9 cellular contexts compared by ENCODE assay signal in the genomic region with DNA sequence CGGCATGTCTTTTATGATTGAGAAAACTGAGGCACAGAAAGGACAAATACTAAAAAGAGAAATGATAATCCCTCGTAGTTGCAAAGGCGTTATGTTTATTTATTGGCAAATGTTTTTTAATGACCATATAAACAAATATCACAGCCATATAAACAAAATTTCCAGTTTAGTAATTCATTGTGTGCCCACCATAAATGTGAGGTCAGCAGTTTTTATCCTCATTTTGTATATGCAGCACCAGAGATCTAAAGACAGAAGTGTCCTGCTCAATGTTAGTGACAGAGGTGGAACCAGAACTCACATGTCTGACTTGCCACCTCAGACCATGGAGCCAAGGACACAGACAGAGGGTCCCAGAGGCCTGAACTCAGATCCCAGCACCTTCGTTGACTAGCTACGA. TPM values are rescaled to one million over a fixed set of nuclear protein-coding genes. Genes with fewer than 3 reads are reported as not detected.
"Had no signal": no experiment of that assay in that cellular context is flagged by ENCODE, and none has a peak within 500 bp of the region (broad histone marks: within the 10 kb centered on the region; RNA-seq: fewer than 3 reads in every experiment).

No MANE protein-coding gene starts in this region.

- H2AFZ ChIP-seq: GM23338 had no signal

- FAIRE-seq: H1, HTR-8/SVneo had no signal

- H3K4me2 ChIP-seq: GM23338, KMS-11 had no signal

- H3K9ac ChIP-seq: KMS-11 had no signal

- ATAC-seq: GM23338 had no signal

- DNase-seq: H9, HCEC 1CT, Karpas-422, KBM-7 had no signal

- H3K4me3 ChIP-seq: GM23338 had no signal

- H3K27ac ChIP-seq: KMS-11 had no signal

RNA-seq across cellular contexts. Expression of gene CNNM1, which starts 14.1 kb away (rescaled TPM):
- total RNA-seq: HT-29 had no signal
